ENCODE assay signal across 22 cellular contexts in the genomic region with DNA sequence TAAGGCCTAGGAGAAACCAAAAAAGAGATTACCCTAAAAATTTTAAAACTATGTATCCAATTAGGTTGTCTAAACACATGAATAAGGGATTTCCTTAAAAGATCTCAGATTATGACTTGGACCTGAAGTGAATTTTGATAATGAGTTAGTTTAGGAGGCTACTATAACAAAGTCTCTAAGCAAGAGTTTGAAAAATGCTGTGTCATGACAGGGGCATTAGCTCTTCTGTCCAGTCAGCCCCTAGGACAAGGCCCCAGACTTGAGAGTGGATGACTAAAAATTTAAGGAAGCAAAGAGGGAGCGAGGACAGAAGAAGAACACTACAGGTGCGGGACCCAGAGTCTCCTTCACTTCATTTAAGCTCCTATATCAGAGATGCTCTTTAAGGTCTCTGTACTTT.
"Had no signal": no experiment of that assay in that cellular context is flagged by ENCODE, and none has a peak within 500 bp of the region (broad histone marks: within the 10 kb centered on the region; RNA-seq: fewer than 3 reads in every experiment).

No MANE protein-coding gene starts in this region.

- H3K27ac ChIP-seq: coronary artery, esophagus muscularis mucosa, left ventricle myocardium inferior, neutrophil, pancreas, psoas muscle, right atrium auricular region, skin epidermis, tibial artery had no signal

- H3K36me3 ChIP-seq: left ventricle myocardium inferior, neutrophil, pancreas, right atrium auricular region had no signal

- H3K4me3 ChIP-seq: coronary artery, esophagus muscularis mucosa, left ventricle myocardium inferior, pancreas, psoas muscle, right atrium auricular region, skin epidermis, tibial artery had no signal

- ATAC-seq: natural killer cell treated with Interleukin-12 subunit alpha and Interleukin-12 subunit beta and Interleukin-15 and Interleukin-18, amount 100 ng/mL, for 72 hours; pancreas; psoas muscle; stimulated activated naive CD8-positive, alpha-beta T cell treated with anti-CD3 and anti-CD28 coated beads, Interleukin-15, amount 100 ng/mL, for 72 hours; T-cell had no signal

- H3K27me3 ChIP-seq: esophagus muscularis mucosa, neutrophil, pancreas, right atrium auricular region, tibial artery had no signal

- DNase-seq: activated CD4-positive, alpha-beta T cell treated with anti-CD3 and anti-CD28 coated beads for 4 hours; activated CD4-positive, CD25-positive, alpha-beta regulatory T cell; activated naive CD4-positive, alpha-beta T cell treated with Interleukin-2 at 50 U/mL for 16 hours; activated naive CD8-positive, alpha-beta T cell treated with anti-CD3 and anti-CD28 coated beads for 36 hours; activated T-cell treated with anti-CD3 and anti-CD28 coated beads, Interleukin-2, amount 50 U/mL, for 24 hours; amniotic stem cell; hippocampal formation; left ventricle myocardium inferior; midbrain; pancreas; psoas muscle; stimulated activated CD4-positive, alpha-beta T cell treated with anti-CD3 and anti-CD28 coated beads, Interleukin-1b, Interleukin-23, amount 100 ng/mL, for 48 hours; stimulated activated naive CD8-positive, alpha-beta T cell treated with anti-CD3 and anti-CD28 coated beads, Interleukin-15, amount 100 ng/mL, for 72 hours; T-cell; T-helper 9 cell; tibial artery had no signal

- H3K9me3 ChIP-seq: esophagus muscularis mucosa, left ventricle myocardium inferior, pancreas, psoas muscle, right atrium auricular region, tibial artery had no signal

- H3K4me1 ChIP-seq: left ventricle myocardium inferior, pancreas, psoas muscle, right atrium auricular region, tibial artery had no signal
